ENCODE assay signal across 22 cellular contexts in the genomic region with DNA sequence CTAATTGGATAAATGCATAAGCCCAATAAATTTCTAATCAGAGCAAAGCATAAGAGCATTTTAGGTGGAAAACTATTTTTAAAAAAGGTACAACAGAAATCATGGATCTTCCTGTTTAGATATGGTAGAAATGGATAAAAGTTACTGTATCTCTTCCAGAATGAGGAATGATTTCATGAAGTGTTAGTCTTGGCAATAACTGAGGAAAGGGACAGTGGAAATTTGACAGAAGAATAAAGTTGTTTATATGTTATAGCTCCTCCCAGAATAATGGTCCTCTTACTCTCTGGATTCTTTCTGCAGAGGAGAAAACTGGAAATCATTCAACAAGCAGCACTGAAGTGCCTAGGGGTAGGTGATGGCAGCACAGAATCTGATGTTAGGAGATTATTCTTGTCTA. TPM values are rescaled to one million over a fixed set of nuclear protein-coding genes. Genes with fewer than 3 reads are reported as not detected.
DNase-seq lines count a peak whose midpoint lies in the region; ATAC-seq, FAIRE-seq and TF ChIP-seq lines count a peak whose summit lies in the region.
"Had no signal": no experiment of that assay in that cellular context is flagged by ENCODE, and none has a peak within 500 bp of the region (broad histone marks: within the 10 kb centered on the region; RNA-seq: fewer than 3 reads in every experiment).

No MANE protein-coding gene starts in this region.

- 0 out of 2 replicates have a peak, but pooled peaks have one; percentile 21 for TF ChIP-seq POLR2A in GM12891 (IDR thresholded peaks at IDR 0.05; ENCODE audit: low read depth, low read length)

- H3K79me2 ChIP-seq in neural progenitor cell (ENCODE audit: low read depth), result no peaks in the 10 kb centered on the region

- H3K9me3 Mint-ChIP-seq in activated T-helper 17 cell treated with anti-CD3 and anti-CD28 coated beads, Interleukin-2, amount 50 U/mL, for 72 hours, result no peaks in the 10 kb centered on the region
- peaks cover 2% of the 10 kb centered on the region for H3K9me3 Mint-ChIP-seq in neural progenitor cell
- H3K9me3 Mint-ChIP-seq: CD4-positive, CD25-positive, alpha-beta regulatory T cell had no signal

- no peaks in the 10 kb centered on the region for H3K27me3 Mint-ChIP-seq in activated T-helper 17 cell treated with anti-CD3 and anti-CD28 coated beads, Interleukin-2, amount 50 U/mL, for 72 hours
- H3K27me3 Mint-ChIP-seq in neural progenitor cell (ENCODE audit: insufficient read depth, low read depth), result no peaks in the 10 kb centered on the region
- H3K27me3 Mint-ChIP-seq: CD4-positive, CD25-positive, alpha-beta regulatory T cell had no signal

- H2AFZ ChIP-seq in neural progenitor cell (replicated peaks), result no peak overlapping the region
- H2AFZ ChIP-seq: GM23248 had no signal

- peaks cover 19% of the 10 kb centered on the region for H3K4me1 Mint-ChIP-seq in activated T-helper 17 cell treated with anti-CD3 and anti-CD28 coated beads, Interleukin-2, amount 50 U/mL, for 72 hours
- H3K4me1 Mint-ChIP-seq in neural progenitor cell, result no peaks in the 10 kb centered on the region

- no peak for ATAC-seq in activated T-helper 17 cell treated with anti-CD3 and anti-CD28 coated beads, Interleukin-2, amount 50 U/mL, for 72 hours (replicated peaks)
- ATAC-seq in thoracic aorta (ENCODE audit: insufficient number of reproducible peaks, low FRiP score, low read depth) (no peak), GM18861 (IDR thresholded peaks at IDR 0.05; ENCODE audit: unreplicated experiment) (no peak)
- ATAC-seq: A549, Panc1 had no signal

- H3K27ac Mint-ChIP-seq in activated T-helper 17 cell treated with anti-CD3 and anti-CD28 coated beads, Interleukin-2, amount 50 U/mL, for 72 hours, result peak overlapping the region; percentile 16
- peak overlapping the region; percentile 11 for H3K27ac Mint-ChIP-seq in neural progenitor cell

- H3K4me1 ChIP-seq in neural progenitor cell, result no peaks in the 10 kb centered on the region
- peaks cover 69 to 95% of the 10 kb centered on the region in 2 donors for H3K4me1 ChIP-seq in thoracic aorta (ENCODE audit: control insufficient read depth in 1 of 2, low read depth in 2 of 2)

- no peak overlapping the region for H3K4me2 ChIP-seq in neural progenitor cell
- H3K4me2 ChIP-seq: A549 had no signal

- H3K4me3 Mint-ChIP-seq in activated T-helper 17 cell treated with anti-CD3 and anti-CD28 coated beads, Interleukin-2, amount 50 U/mL, for 72 hours, result no peak overlapping the region
- no peak overlapping the region for H3K4me3 Mint-ChIP-seq in neural progenitor cell
- H3K4me3 Mint-ChIP-seq: CD4-positive, CD25-positive, alpha-beta regulatory T cell had no signal

- H3K9me3 ChIP-seq in neural progenitor cell (ENCODE audit: low read depth) (no peaks in the 10 kb centered on the region), thoracic aorta (no peaks in the 10 kb centered on the region)
- H3K9me3 ChIP-seq: A549, HAP-1 had no signal

- H3K36me3 Mint-ChIP-seq in activated T-helper 17 cell treated with anti-CD3 and anti-CD28 coated beads, Interleukin-2, amount 50 U/mL, for 72 hours (ENCODE audit: low read depth), result peaks cover 45% of the 10 kb centered on the region
- peaks cover 28% of the 10 kb centered on the region for H3K36me3 Mint-ChIP-seq in neural progenitor cell

- FAIRE-seq in GM12891 (lab: Jason Lieb, UNC), result no peak
- FAIRE-seq: A549 had no signal

- no peak overlapping the region for H3K4me3 ChIP-seq in neural progenitor cell
- H3K4me3 ChIP-seq in thoracic aorta, result no peak overlapping the region
- H3K4me3 ChIP-seq: A549, GM23248, HAP-1 had no signal

- no peak overlapping the region for H3K27ac ChIP-seq in neural progenitor cell
- H3K27ac ChIP-seq in thoracic aorta, result peak overlapping the region; percentile 28 to 36
- H3K27ac ChIP-seq: A549, GM23248 had no signal

- no peak for DNase-seq in GM12891 (ENCODE audit: insufficient read length, low spot score)
- DNase-seq in neural progenitor cell (ENCODE audit: low spot score), result no peak
- no peak for DNase-seq in thoracic aorta (ENCODE audit: low spot score)
- DNase-seq in islet precursor cell, result no peak
- no peak for DNase-seq in T-helper 2 cell
- DNase-seq: CD4-positive, CD25-positive, alpha-beta regulatory T cell; COR-L47; DMS79; GM23248; Karpas-422; MV-4-11; NCI-H1694 treated with DMSO at 0.1 percent for 48 hours; NCI-H2081 treated with DMSO at 0.1 percent for 48 hours; NCI-H2171 treated with DMSO at 0.1 percent for 48 hours; NCI-H524 treated with DMSO at 0.1 percent for 48 hours; NCI-H82; SIG-M5 had no signal

- H3F3A ChIP-seq in neural progenitor cell (ENCODE audit: low read depth), result no peaks in the 10 kb centered on the region

- no peak overlapping the region for H3K9ac ChIP-seq in neural progenitor cell
- H3K9ac ChIP-seq: GM23248 had no signal

- no peaks in the 10 kb centered on the region for H4K20me1 ChIP-seq in neural progenitor cell (ENCODE audit: low read depth)

- H3K36me3 ChIP-seq in neural progenitor cell (no peaks in the 10 kb centered on the region), thoracic aorta (peaks cover 27% of the 10 kb centered on the region)
- H3K36me3 ChIP-seq: HAP-1 had no signal

- TF ChIP-seq CTCF in neural progenitor cell (IDR thresholded peaks at IDR 0.05) (no peak), thoracic aorta (IDR thresholded peaks at IDR 0.05) (no peak)

- H3K27me3 ChIP-seq in neural progenitor cell, result no peaks in the 10 kb centered on the region
- no peaks in the 10 kb centered on the region for H3K27me3 ChIP-seq in thoracic aorta (replicated peaks; ENCODE audit: insufficient read depth)

TF ChIP-seq in GM12891, 5 proteins besides CTCF, POLR2A, EP300 and RAD21:
- no peak for TF ChIP-seq POU2F2 (IDR thresholded peaks at IDR 0.05; ENCODE audit: low read depth, low read length)
- TF ChIP-seq TAF1 (IDR thresholded peaks at IDR 0.05; ENCODE audit: low read depth, low read length), result no peak
- TF ChIP-seq PAX5 (IDR thresholded peaks at IDR 0.05; ENCODE audit: insufficient read depth, low read length, severe bottlenecking), result no peak
- TF ChIP-seq POLR2AphosphoS5 (IDR thresholded peaks at IDR 0.05; ENCODE audit: low read depth, low read length), result no peak
- TF ChIP-seq SPI1 (IDR thresholded peaks at IDR 0.05; ENCODE audit: low read depth, low read length), result no peak

RNA-seq across cellular contexts. Expression of a gene that starts 32.4 kb away (rescaled TPM):
- polyA plus RNA-seq in GM12891 (2012; ENCODE audit: low read depth, missing spikeins), result 21.9 TPM
- 10 to 100 TPM; 12.0 to 19.9 TPM for total RNA-seq in activated T-helper 17 cell treated with anti-CD3 and anti-CD28 coated beads, Interleukin-2, amount 50 U/mL, for 72 hours
- total RNA-seq in neural progenitor cell (ENCODE audit: low replicate concordance), result 8.6 and 12.9 TPM in 2 replicates
- 10 to 100 TPM in 1 of 2 donors, 1 to 10 TPM in 1; 5.8 to 11.1 TPM for total RNA-seq in thoracic aorta

RNA-seq across cellular contexts. Expression of a gene that starts 56.2 kb away (rescaled TPM):
- polyA plus RNA-seq in GM12891 (2012; ENCODE audit: low read depth, missing spikeins), result 39.9 TPM
- 10 to 100 TPM; 14.5 to 21.0 TPM for total RNA-seq in activated T-helper 17 cell treated with anti-CD3 and anti-CD28 coated beads, Interleukin-2, amount 50 U/mL, for 72 hours
- 40.4 and 62.6 TPM in 2 replicates for total RNA-seq in neural progenitor cell (ENCODE audit: low replicate concordance)
- 100 to 1,000 TPM; 216 to 227 TPM for total RNA-seq in thoracic aorta
